In genomic region chr3:52516509-52517195, GRCh38 we compare ENCODE assay signal across 1 cellular context.
TF ChIP-seq lines count a peak whose summit lies in the region.

No MANE protein-coding gene starts in this region.

TF ChIP-seq in endothelial cell of umbilical vein, 7 proteins besides CTCF, POLR2A, EP300 and RAD21:
- no peak for TF ChIP-seq EZH2 (IDR thresholded peaks at IDR 0.05; ENCODE audit: borderline replicate concordance, low read depth, low read length, severe bottlenecking)
- no peak for TF ChIP-seq FOS (IDR thresholded peaks at IDR 0.05; ENCODE audit: borderline replicate concordance, insufficient read depth, low read length)
- TF ChIP-seq GATA2 (IDR thresholded peaks at IDR 0.05; ENCODE audit: insufficient read depth, insufficient read length, low read depth, low read length): no peak
- no peak for TF ChIP-seq POLR2AphosphoS5 (IDR thresholded peaks at IDR 0.05; ENCODE audit: insufficient read depth, low read depth, low read length)
